25 cellular contexts compared by ENCODE assay signal in the genomic region with DNA sequence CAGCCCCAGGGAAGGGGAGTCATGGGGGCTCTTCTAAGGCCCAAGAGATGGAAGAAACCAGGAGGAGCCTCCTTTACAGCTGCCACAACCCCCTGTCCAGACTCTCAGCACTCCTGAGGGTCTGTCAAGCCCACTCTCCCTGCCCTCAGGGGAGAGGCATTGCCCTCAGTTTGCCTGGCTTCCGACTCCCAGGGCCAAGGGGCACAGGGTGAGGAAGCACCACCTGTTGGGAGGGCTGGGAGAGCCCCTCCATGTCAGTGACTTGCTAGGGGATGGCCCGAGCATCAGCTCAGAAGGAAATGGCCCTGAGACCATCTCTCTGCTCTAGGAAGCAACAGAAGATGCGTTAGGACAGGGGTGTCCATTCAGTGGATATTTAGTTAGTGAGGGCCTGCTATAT. TPM values are rescaled to one million over a fixed set of nuclear protein-coding genes. Genes with fewer than 3 reads are reported as not detected.
DNase-seq lines count a peak whose midpoint lies in the region; ATAC-seq and TF ChIP-seq lines count a peak whose summit lies in the region.
"Had no signal": no experiment of that assay in that cellular context is flagged by ENCODE, and none has a peak within 500 bp of the region (broad histone marks: within the 10 kb centered on the region; RNA-seq: fewer than 3 reads in every experiment).

No MANE protein-coding gene starts in this region.

- peak overlapping the region; percentile 81 for H3K27ac Mint-ChIP-seq in MCF 10A (ENCODE audit: low read depth, unreplicated experiment)
- H3K27ac Mint-ChIP-seq: activated CD4-positive, alpha-beta T cell treated with anti-CD3 and anti-CD28 coated beads, Interleukin-2, amount 10 ng/mL, durations not matched to agents 7 days and 5 days; activated naive CD8-positive, alpha-beta T cell treated with anti-CD3 and anti-CD28 coated beads for 36 hours; naive thymus-derived CD8-positive, alpha-beta T cell; T-cell had no signal

- no peak overlapping the region for H3K14ac ChIP-seq in neuronal stem cell (ENCODE audit: low read length)

- H4K8ac ChIP-seq in neuronal stem cell (ENCODE audit: low read depth, low read length), result no peak overlapping the region

- no peak overlapping the region for H3K4ac ChIP-seq in neuronal stem cell (ENCODE audit: low read length)

- DNase-seq in GM23248, result no peak
- no peak for DNase-seq in MCF 10A (ENCODE audit: unreplicated experiment)
- no peak for DNase-seq in neuronal stem cell (ENCODE audit: low spot score)
- DNase-seq in upper lobe of left lung, result no peak
- DNase-seq: activated CD4-positive, alpha-beta T cell treated with anti-CD3 and anti-CD28 coated beads, Interleukin-2, amount 10 ng/mL, durations not matched to agents 7 days and 5 days; activated effector memory CD4-positive, alpha-beta T cell treated with Interleukin-2 at 50 U/mL for 16 hours; activated naive CD8-positive, alpha-beta T cell treated with anti-CD3 and anti-CD28 coated beads for 36 hours; activated T-cell treated with anti-CD3 and anti-CD28 coated beads, Interleukin-2, amount 50 U/mL, for 1 hour; Caco-2; DMS53; naive thymus-derived CD8-positive, alpha-beta T cell; NCI-H1092; NCI-H1694; NCI-H446 treated with DMSO at 0.1 percent for 48 hours; NCI-H82; occipital lobe; stimulated activated naive CD4-positive, alpha-beta T cell; T-cell had no signal

- H3K27me3 Mint-ChIP-seq in MCF 10A (ENCODE audit: insufficient read depth, unreplicated experiment), result no peaks in the 10 kb centered on the region

- peaks cover 79% of the 10 kb centered on the region for H3K4me1 ChIP-seq in GM23248 (ENCODE audit: insufficient read depth)
- peaks cover 15 to 17% of the 10 kb centered on the region in 2 donors for H3K4me1 ChIP-seq in neuronal stem cell (ENCODE audit: control insufficient read depth in 2 of 2, insufficient read depth in 1 of 2, low read depth in 1 of 2, low read length in 2 of 2)
- H3K4me1 ChIP-seq in upper lobe of left lung, result peaks cover 32 to 47% (median 35%) of the 10 kb centered on the region in 4 donors
- H3K4me1 ChIP-seq: Caco-2 had no signal

- no peaks in the 10 kb centered on the region for H3K9me3 Mint-ChIP-seq in MCF 10A (ENCODE audit: unreplicated experiment)
- H3K9me3 Mint-ChIP-seq: activated CD4-positive, alpha-beta T cell treated with anti-CD3 and anti-CD28 coated beads, Interleukin-2, amount 10 ng/mL, durations not matched to agents 7 days and 5 days; activated naive CD8-positive, alpha-beta T cell treated with anti-CD3 and anti-CD28 coated beads for 36 hours; naive thymus-derived CD8-positive, alpha-beta T cell; T-cell had no signal

- BruUV-seq in MCF 10A (replicated peaks; lab: Mats Ljungman, UMichigan), result no TSS peak

- peak overlapping the region; percentile 39; the same call in 1 of the 2 replicates for H3K27ac ChIP-seq in GM23248
- H3K27ac ChIP-seq in neuronal stem cell (replicated peaks; ENCODE audit: low read length), result no peak overlapping the region
- peak overlapping the region; percentile 25 to 79 (median 51) for H3K27ac ChIP-seq in upper lobe of left lung
- H3K27ac ChIP-seq: C4-2B, SJSA1, suprapubic skin had no signal

- WGBS in GM23248 (ENCODE audit: low coverage in 1 of 2, low lambda C conversion rate in 2 of 2, missing lambda C conversion rate in 2 of 2), 2 experiments, result 93 to 98% methylated on average over 2 to 3 of the region's 3 CpGs
- no CpG with 5 or more reads among the region's 3 CpGs for WGBS in neuronal stem cell (ENCODE audit: extremely low coverage in 2 of 2, insufficient read length in 2 of 2, insufficient replicate concordance in 1 of 2), 2 donors
- 92 to 95% methylated on average over 2 to 3 of the region's 3 CpGs for WGBS in upper lobe of left lung, 2 donors

- no peak overlapping the region for H2AK5ac ChIP-seq in neuronal stem cell (ENCODE audit: low read depth, low read length)

- POLR2A ChIA-PET in MCF 10A (lab: Yijun Ruan, JAX), result interaction anchor here (0.7 to 5.2 kb wide), 2 partner anchors 23 to 41 kb away, joined by 3 to 40 read pairs; no protein-coding TSS in a partner anchor

- intact Hi-C loops in MCF 10A (cut with micrococcal nuclease), result loop anchor here (10.0 kb wide), 1 partner anchor 679 kb away; no protein-coding TSS in a partner anchor

- H3F3A ChIP-seq in GM23248 (ENCODE audit: insufficient read depth), result peaks cover 57% of the 10 kb centered on the region

- ATAC-seq in upper lobe of left lung (ENCODE audit: low FRiP score in 2 of 2) (no peak), HG02885 (IDR thresholded peaks at IDR 0.05; ENCODE audit: poor library complexity, unreplicated experiment) (no peak), GM19467 (IDR thresholded peaks at IDR 0.05; ENCODE audit: unreplicated experiment) (no peak), HG02870 (IDR thresholded peaks at IDR 0.05; ENCODE audit: unreplicated experiment) (no peak)
- ATAC-seq: HCT116; naive thymus-derived CD8-positive, alpha-beta T cell; T-cell had no signal

- H3K4me2 ChIP-seq in GM23248 (ENCODE audit: unreplicated experiment), result no peak overlapping the region
- H3K4me2 ChIP-seq in neuronal stem cell (ENCODE audit: insufficient read depth, low read length, poor library complexity, severe bottlenecking), result no peak overlapping the region

- H3K27me3 ChIP-seq in GM23248 (replicated peaks; ENCODE audit: insufficient read depth), result no peaks in the 10 kb centered on the region
- H3K27me3 ChIP-seq in neuronal stem cell (ENCODE audit: control insufficient read depth in 3 of 3, insufficient read depth in 3 of 3, low read depth in 1 of 3, low read length in 3 of 3), result peaks cover 0 to 14% (median 0%) of the 10 kb centered on the region in 3 experiments
- no peaks in the 10 kb centered on the region for H3K27me3 ChIP-seq in upper lobe of left lung
- H3K27me3 ChIP-seq: SJSA1, suprapubic skin had no signal

- TF ChIP-seq CTCF in MCF 10A (IDR thresholded peaks at IDR 0.05; ENCODE audit: unreplicated experiment) (no peak), upper lobe of left lung (IDR thresholded peaks at IDR 0.05) (no peak)

- no peak overlapping the region for H4K91ac ChIP-seq in neuronal stem cell (ENCODE audit: low read depth, low read length, poor library complexity)

- no peak overlapping the region for H2BK120ac ChIP-seq in neuronal stem cell (ENCODE audit: low read depth, low read length)

- no peaks in the 10 kb centered on the region for H3K9me2 ChIP-seq in GM23248 (ENCODE audit: insufficient read depth)

- H2BK15ac ChIP-seq in neuronal stem cell (ENCODE audit: low read length), result peak overlapping the region; percentile 28

- H3K23ac ChIP-seq in neuronal stem cell (ENCODE audit: low read depth, low read length, poor library complexity), result no peak overlapping the region

- H3K18ac ChIP-seq in neuronal stem cell (ENCODE audit: low read length), result peak overlapping the region; percentile 81

- H3K9me3 ChIP-seq in GM23248 (ENCODE audit: low read depth) (no peaks in the 10 kb centered on the region), neuronal stem cell (replicated peaks in 1 of 2; ENCODE audit: control insufficient read depth in 2 of 2, insufficient read depth in 1 of 2, low read depth in 1 of 2, low read length in 2 of 2) (no peaks in the 10 kb centered on the region), upper lobe of left lung (no peaks in the 10 kb centered on the region)
- H3K9me3 ChIP-seq: Caco-2, SJSA1, suprapubic skin had no signal

- in situ Hi-C loops in GM23248 (cut with MboI), result no loop called here

- peaks cover 52% of the 10 kb centered on the region for H3K4me1 Mint-ChIP-seq in MCF 10A (ENCODE audit: insufficient read depth, unreplicated experiment)

- H3K36me3 Mint-ChIP-seq in MCF 10A (ENCODE audit: insufficient read depth, unreplicated experiment), result peaks cover 4% of the 10 kb centered on the region
- H3K36me3 Mint-ChIP-seq: activated naive CD8-positive, alpha-beta T cell treated with anti-CD3 and anti-CD28 coated beads for 36 hours; naive thymus-derived CD8-positive, alpha-beta T cell; T-cell had no signal

- peaks cover 67% of the 10 kb centered on the region for H3K79me2 ChIP-seq in GM23248 (ENCODE audit: insufficient read depth)

- no peak overlapping the region for H2BK5ac ChIP-seq in neuronal stem cell (ENCODE audit: low read length)

- TF ChIP-seq POLR2A in upper lobe of left lung (IDR thresholded peaks at IDR 0.05), result no peak

- H3K9ac ChIP-seq in GM23248 (no peak overlapping the region), neuronal stem cell (ENCODE audit: low read depth, low read length, poor library complexity) (no peak overlapping the region)

- no peaks in the 10 kb centered on the region for H3K79me1 ChIP-seq in neuronal stem cell (ENCODE audit: low read depth, low read length)

- H2BK12ac ChIP-seq in neuronal stem cell (ENCODE audit: low read length), result no peak overlapping the region

- H4K20me1 ChIP-seq in GM23248 (ENCODE audit: insufficient read depth), result no peaks in the 10 kb centered on the region

- CTCF ChIA-PET in MCF 10A (lab: Yijun Ruan, JAX), result interaction anchor here (1.3 to 2.8 kb wide), 2 partner anchors 10 to 36 kb away, joined by 5 to 13 read pairs; a partner anchor contains a TSS

- H3K4me3 ChIP-seq in GM23248 (no peak overlapping the region), neuronal stem cell (ENCODE audit: low read length in 2 of 2) (no peak overlapping the region), upper lobe of left lung (no peak overlapping the region)
- H3K4me3 ChIP-seq: SJSA1, suprapubic skin had no signal

- H3K36me3 ChIP-seq in GM23248 (ENCODE audit: low read depth), result 0 out of 2 replicates have a peak, but pooled peaks cover 5% of the 10 kb centered on the region
- H3K36me3 ChIP-seq in neuronal stem cell (replicated peaks in 1 of 2; ENCODE audit: control insufficient read depth in 2 of 2, insufficient read depth in 2 of 2, low read length in 2 of 2), result no peaks in the 10 kb centered on the region
- H3K36me3 ChIP-seq in upper lobe of left lung, result no peaks in the 10 kb centered on the region
- H3K36me3 ChIP-seq: SJSA1, suprapubic skin had no signal

- H3K4me3 Mint-ChIP-seq in MCF 10A (ENCODE audit: unreplicated experiment), result no peak overlapping the region
- H3K4me3 Mint-ChIP-seq: activated CD4-positive, alpha-beta T cell treated with anti-CD3 and anti-CD28 coated beads, Interleukin-2, amount 10 ng/mL, durations not matched to agents 7 days and 5 days; activated naive CD8-positive, alpha-beta T cell treated with anti-CD3 and anti-CD28 coated beads for 36 hours; naive thymus-derived CD8-positive, alpha-beta T cell; T-cell had no signal

- TF ChIP-seq EP300 in upper lobe of left lung (IDR thresholded peaks at IDR 0.05), result no peak

- H2AFZ ChIP-seq in GM23248, result no peak overlapping the region
- H2AFZ ChIP-seq in neuronal stem cell (ENCODE audit: low read length), result peak overlapping the region; percentile 25

RNA-seq across cellular contexts. Expression of a gene that starts 36.1 kb away (rescaled TPM):
- 441 and 456 TPM in 2 replicates for total RNA-seq in GM23248 (2014; rRNA removed; shearing (Covaris generic))
- 73.5 and 73.7 TPM in 2 replicates for polyA plus RNA-seq in GM23248 (2016; fragmentation: Nextera tagmentation; extraction: Ambion mirVana)
- total RNA-seq in MCF 10A (2022) (9.1 and 16.8 TPM in 2 replicates), upper lobe of left lung (100 to 1,000 TPM in 2 of 6 donors, 10 to 100 TPM in 4; 19.7 to 136 (median 77.6) TPM)
- polyA plus RNA-seq in neuronal stem cell (2013, experiment 1 of 2), result 1.4 TPM
- polyA plus RNA-seq in neuronal stem cell (2013, experiment 2 of 2), result 1.3 TPM
